8 cellular contexts compared by ENCODE assay signal in genomic region chr3:190514163-190515153, GRCh38. TPM values are rescaled to one million over a fixed set of nuclear protein-coding genes. Genes with fewer than 3 reads are reported as not detected.
DNase-seq lines count a peak whose midpoint lies in the region; ATAC-seq and TF ChIP-seq lines count a peak whose summit lies in the region.

No MANE protein-coding gene starts in this region.

- H3K4me1 ChIP-seq in ectodermal cell (ENCODE audit: control insufficient read depth, insufficient read depth, low read length): no peaks in the 10 kb centered on the region

- no peaks in the 10 kb centered on the region for H3K36me3 ChIP-seq in ectodermal cell (ENCODE audit: control insufficient read depth, insufficient read depth, low read length)

- no peaks in the 10 kb centered on the region for H3K9me3 ChIP-seq in ectodermal cell (ENCODE audit: control insufficient read depth, low read length)

- TF ChIP-seq CTCF in LNCaP clone FGC (IDR thresholded peaks at IDR 0.05; ENCODE audit: control insufficient read depth, extremely low read depth, insufficient read depth) (no peak), lower leg skin (IDR thresholded peaks at IDR 0.05) (no peak)

- 3 to 4% methylated on average over 42 to 44 of the region's 44 CpGs for WGBS in ectodermal cell, 2 experiments
- 0% methylated on average over 44 of the region's 44 CpGs for WGBS in lower leg skin, 2 donors

- H3K27ac ChIP-seq in ectodermal cell (ENCODE audit: insufficient read depth, low read depth, low read length, poor library complexity, severe bottlenecking): no peak overlapping the region

- peaks cover 48% of the 10 kb centered on the region for H3K27me3 ChIP-seq in ectodermal cell (ENCODE audit: control insufficient read depth, insufficient read depth, low read length, poor library complexity, severe bottlenecking)

- H3K4me3 ChIP-seq in LNCaP clone FGC (ENCODE audit: low read depth, low read length) (peak overlapping the region; percentile 68), ectodermal cell (ENCODE audit: insufficient read depth, low read depth, low read length) (peak overlapping the region; percentile 71), lower leg skin (ENCODE audit: low read depth, poor library complexity, severe bottlenecking) (peak overlapping the region; percentile 64)

- intact Hi-C loops in lower leg skin (cut with DNase I; ENCODE audit: low total_unique reads): no loop called here

- no peak for TF ChIP-seq POLR2A in lower leg skin (IDR thresholded peaks at IDR 0.05)

- ATAC-seq in activated CD4-positive, CD25-positive, alpha-beta regulatory T cell treated with anti-CD3 and anti-CD28 coated beads, Interleukin-2, amount 50 U/mL, for 24 hours: no peak

- DNase-seq in activated CD4-positive, CD25-positive, alpha-beta regulatory T cell treated with anti-CD3 and anti-CD28 coated beads, Interleukin-2, amount 50 U/mL, for 72 hours: peak; percentile 37
- DNase-seq in LNCaP clone FGC (ENCODE audit: low read depth): no peak
- peak; percentile 4 to 15 for DNase-seq in activated CD4-positive, alpha-beta T cell treated with anti-CD3 and anti-CD28 coated beads, Interleukin-2, amount 50 U/mL, for 4 hours
- peak in 1 of 2 donors; percentile 90 for DNase-seq in lower leg skin (ENCODE audit: low spot score in 2 of 2)
- peak; percentile 11 for DNase-seq in stimulated activated CD8-positive, alpha-beta memory T cell treated with anti-CD3 and anti-CD28 coated beads, Interleukin-12 subunit alpha, Interleukin-12 subunit beta, amount 100 ng/mL, for 4 hours (ENCODE audit: low read depth)
- no peak for DNase-seq in NCI-H1048 (lab: John Stamatoyannopoulos, UW)

RNA-seq across cellular contexts. Expression of gene IL1RAP, which starts 0.6 kb away (rescaled TPM):
- polyA plus RNA-seq in ectodermal cell (2013, experiment 1 of 4): 4.1 TPM
- 3.5 TPM for polyA plus RNA-seq in ectodermal cell (2013, experiment 2 of 4)
- 2.8 TPM for polyA plus RNA-seq in ectodermal cell (2013, experiment 3 of 4)
- polyA plus RNA-seq in ectodermal cell (2013, experiment 4 of 4): 3.8 TPM
- 10 to 100 TPM; 18.5 to 37.7 (median 23.9) TPM for total RNA-seq in lower leg skin

Comparison
In these comparisons a context has a peak if more than half of its experiments do, and no peak if none do; other contexts are left out.
1. DNase-seq: peak in activated CD4-positive, CD25-positive, alpha-beta regulatory T cell treated with anti-CD3 and anti-CD28 coated beads, Interleukin-2, amount 50 U/mL, for 72 hours (single experiment), activated CD4-positive, alpha-beta T cell treated with anti-CD3 and anti-CD28 coated beads, Interleukin-2, amount 50 U/mL, for 4 hours (2 of 2) and stimulated activated CD8-positive, alpha-beta memory T cell treated with anti-CD3 and anti-CD28 coated beads, Interleukin-12 subunit alpha, Interleukin-12 subunit beta, amount 100 ng/mL, for 4 hours (single experiment); none in LNCaP clone FGC (single experiment) and NCI-H1048 (single experiment).
2. Peak in every context shown above with its lines, with median percentiles within 50 percentile points of each other: H3K4me3 ChIP-seq.